1 cellular context compared by ENCODE assay signal in genomic region chr19:6460099-6460884, GRCh38.
TF ChIP-seq lines count a peak whose summit lies in the region.

No MANE protein-coding gene starts in this region.

TF ChIP-seq in HepG2, 621 proteins besides CTCF, POLR2A, EP300 and RAD21 (continued from another document and continues in another):
- TF ChIP-seq, protein P1, sequence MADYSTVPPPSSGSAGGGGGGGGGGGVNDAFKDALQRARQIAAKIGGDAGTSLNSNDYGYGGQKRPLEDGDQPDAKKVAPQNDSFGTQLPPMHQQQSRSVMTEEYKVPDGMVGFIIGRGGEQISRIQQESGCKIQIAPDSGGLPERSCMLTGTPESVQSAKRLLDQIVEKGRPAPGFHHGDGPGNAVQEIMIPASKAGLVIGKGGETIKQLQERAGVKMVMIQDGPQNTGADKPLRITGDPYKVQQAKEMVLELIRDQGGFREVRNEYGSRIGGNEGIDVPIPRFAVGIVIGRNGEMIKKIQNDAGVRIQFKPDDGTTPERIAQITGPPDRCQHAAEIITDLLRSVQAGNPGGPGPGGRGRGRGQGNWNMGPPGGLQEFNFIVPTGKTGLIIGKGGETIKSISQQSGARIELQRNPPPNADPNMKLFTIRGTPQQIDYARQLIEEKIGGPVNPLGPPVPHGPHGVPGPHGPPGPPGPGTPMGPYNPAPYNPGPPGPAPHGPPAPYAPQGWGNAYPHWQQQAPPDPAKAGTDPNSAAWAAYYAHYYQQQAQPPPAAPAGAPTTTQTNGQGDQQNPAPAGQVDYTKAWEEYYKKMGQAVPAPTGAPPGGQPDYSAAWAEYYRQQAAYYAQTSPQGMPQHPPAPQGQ (CRISPR knock-in tag; IDR thresholded peaks at IDR 0.05; ENCODE audit: borderline replicate concordance): no peak
- no peak for TF ChIP-seq TBX3 (IDR thresholded peaks at IDR 0.05; ENCODE audit: borderline replicate concordance)
- TF ChIP-seq, protein P2, sequence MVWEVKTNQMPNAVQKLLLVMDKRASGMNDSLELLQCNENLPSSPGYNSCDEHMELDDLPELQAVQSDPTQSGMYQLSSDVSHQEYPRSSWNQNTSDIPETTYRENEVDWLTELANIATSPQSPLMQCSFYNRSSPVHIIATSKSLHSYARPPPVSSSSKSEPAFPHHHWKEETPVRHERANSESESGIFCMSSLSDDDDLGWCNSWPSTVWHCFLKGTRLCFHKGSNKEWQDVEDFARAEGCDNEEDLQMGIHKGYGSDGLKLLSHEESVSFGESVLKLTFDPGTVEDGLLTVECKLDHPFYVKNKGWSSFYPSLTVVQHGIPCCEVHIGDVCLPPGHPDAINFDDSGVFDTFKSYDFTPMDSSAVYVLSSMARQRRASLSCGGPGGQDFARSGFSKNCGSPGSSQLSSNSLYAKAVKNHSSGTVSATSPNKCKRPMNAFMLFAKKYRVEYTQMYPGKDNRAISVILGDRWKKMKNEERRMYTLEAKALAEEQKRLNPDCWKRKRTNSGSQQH (CRISPR knock-in tag; IDR thresholded peaks at IDR 0.05; ENCODE audit: low read depth): no peak
- TF ChIP-seq ZNF136 (CRISPR knock-in tag; IDR thresholded peaks at IDR 0.05; ENCODE audit: low read depth): no peak; the same call in 1 of the 2 replicates
- no peak for TF ChIP-seq ZBTB1 (CRISPR knock-in tag; IDR thresholded peaks at IDR 0.05; ENCODE audit: borderline replicate concordance)
- peak; percentile 26; the same call in 1 of the 2 replicates for TF ChIP-seq ZNF350 (CRISPR knock-in tag; IDR thresholded peaks at IDR 0.05; ENCODE audit: borderline replicate concordance, low read depth)
- TF ChIP-seq, protein P3, sequence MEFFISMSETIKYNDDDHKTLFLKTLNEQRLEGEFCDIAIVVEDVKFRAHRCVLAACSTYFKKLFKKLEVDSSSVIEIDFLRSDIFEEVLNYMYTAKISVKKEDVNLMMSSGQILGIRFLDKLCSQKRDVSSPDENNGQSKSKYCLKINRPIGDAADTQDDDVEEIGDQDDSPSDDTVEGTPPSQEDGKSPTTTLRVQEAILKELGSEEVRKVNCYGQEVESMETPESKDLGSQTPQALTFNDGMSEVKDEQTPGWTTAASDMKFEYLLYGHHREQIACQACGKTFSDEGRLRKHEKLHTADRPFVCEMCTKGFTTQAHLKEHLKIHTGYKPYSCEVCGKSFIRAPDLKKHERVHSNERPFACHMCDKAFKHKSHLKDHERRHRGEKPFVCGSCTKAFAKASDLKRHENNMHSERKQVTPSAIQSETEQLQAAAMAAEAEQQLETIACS (CRISPR knock-in tag; IDR thresholded peaks at IDR 0.05): peak; percentile 20; the same call in 1 of the 2 replicates
- TF ChIP-seq ZNF331 (CRISPR knock-in tag; IDR thresholded peaks at IDR 0.05): peak; percentile 32; the same call in 1 of the 2 replicates
- no peak for TF ChIP-seq E2F2 (CRISPR knock-in tag; IDR thresholded peaks at IDR 0.05; ENCODE audit: borderline replicate concordance)
- no peak for TF ChIP-seq AHDC1 (CRISPR knock-in tag; IDR thresholded peaks at IDR 0.05; ENCODE audit: borderline replicate concordance)
- TF ChIP-seq, protein P4, sequence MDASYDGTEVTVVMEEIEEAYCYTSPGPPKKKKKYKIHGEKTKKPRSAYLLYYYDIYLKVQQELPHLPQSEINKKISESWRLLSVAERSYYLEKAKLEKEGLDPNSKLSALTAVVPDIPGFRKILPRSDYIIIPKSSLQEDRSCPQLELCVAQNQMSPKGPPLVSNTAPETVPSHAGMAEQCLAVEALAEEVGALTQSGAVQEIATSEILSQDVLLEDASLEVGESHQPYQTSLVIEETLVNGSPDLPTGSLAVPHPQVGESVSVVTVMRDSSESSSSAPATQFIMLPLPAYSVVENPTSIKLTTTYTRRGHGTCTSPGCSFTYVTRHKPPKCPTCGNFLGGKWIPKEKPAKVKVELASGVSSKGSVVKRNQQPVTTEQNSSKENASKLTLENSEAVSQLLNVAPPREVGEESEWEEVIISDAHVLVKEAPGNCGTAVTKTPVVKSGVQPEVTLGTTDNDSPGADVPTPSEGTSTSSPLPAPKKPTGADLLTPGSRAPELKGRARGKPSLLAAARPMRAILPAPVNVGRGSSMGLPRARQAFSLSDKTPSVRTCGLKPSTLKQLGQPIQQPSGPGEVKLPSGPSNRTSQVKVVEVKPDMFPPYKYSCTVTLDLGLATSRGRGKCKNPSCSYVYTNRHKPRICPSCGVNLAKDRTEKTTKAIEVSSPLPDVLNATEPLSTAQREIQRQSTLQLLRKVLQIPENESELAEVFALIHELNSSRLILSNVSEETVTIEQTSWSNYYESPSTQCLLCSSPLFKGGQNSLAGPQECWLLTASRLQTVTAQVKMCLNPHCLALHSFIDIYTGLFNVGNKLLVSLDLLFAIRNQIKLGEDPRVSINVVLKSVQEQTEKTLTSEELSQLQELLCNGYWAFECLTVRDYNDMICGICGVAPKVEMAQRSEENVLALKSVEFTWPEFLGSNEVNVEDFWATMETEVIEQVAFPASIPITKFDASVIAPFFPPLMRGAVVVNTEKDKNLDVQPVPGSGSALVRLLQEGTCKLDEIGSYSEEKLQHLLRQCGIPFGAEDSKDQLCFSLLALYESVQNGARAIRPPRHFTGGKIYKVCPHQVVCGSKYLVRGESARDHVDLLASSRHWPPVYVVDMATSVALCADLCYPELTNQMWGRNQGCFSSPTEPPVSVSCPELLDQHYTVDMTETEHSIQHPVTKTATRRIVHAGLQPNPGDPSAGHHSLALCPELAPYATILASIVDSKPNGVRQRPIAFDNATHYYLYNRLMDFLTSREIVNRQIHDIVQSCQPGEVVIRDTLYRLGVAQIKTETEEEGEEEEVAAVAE (CRISPR knock-in tag; IDR thresholded peaks at IDR 0.05; ENCODE audit: borderline replicate concordance): no peak
- no peak for TF ChIP-seq GLMP (CRISPR knock-in tag; IDR thresholded peaks at IDR 0.05; ENCODE audit: borderline replicate concordance)
- no peak for TF ChIP-seq ZNF496 (CRISPR knock-in tag; IDR thresholded peaks at IDR 0.05; ENCODE audit: insufficient replicate concordance)
- TF ChIP-seq ZFY (CRISPR knock-in tag; IDR thresholded peaks at IDR 0.05): peak; percentile 51; the same call in 1 of the 2 replicates
- no peak for TF ChIP-seq SIX1 (CRISPR knock-in tag; IDR thresholded peaks at IDR 0.05; ENCODE audit: borderline replicate concordance)
- TF ChIP-seq ZNF251 (CRISPR knock-in tag; IDR thresholded peaks at IDR 0.05): no peak
- TF ChIP-seq ZBTB42 (CRISPR knock-in tag; IDR thresholded peaks at IDR 0.05): no peak
- no peak for TF ChIP-seq ZNF781 (CRISPR knock-in tag; IDR thresholded peaks at IDR 0.05; ENCODE audit: borderline replicate concordance, not compliant biosample characterization)
- TF ChIP-seq KDM3A (CRISPR knock-in tag; IDR thresholded peaks at IDR 0.05; ENCODE audit: low read depth): 0 out of 2 replicates have a peak, but pooled peaks have one; percentile 59
- peak; percentile 42; the same call in 1 of the 2 replicates for TF ChIP-seq KAT7 (CRISPR knock-in tag; IDR thresholded peaks at IDR 0.05; ENCODE audit: borderline replicate concordance)
- TF ChIP-seq, protein P5, sequence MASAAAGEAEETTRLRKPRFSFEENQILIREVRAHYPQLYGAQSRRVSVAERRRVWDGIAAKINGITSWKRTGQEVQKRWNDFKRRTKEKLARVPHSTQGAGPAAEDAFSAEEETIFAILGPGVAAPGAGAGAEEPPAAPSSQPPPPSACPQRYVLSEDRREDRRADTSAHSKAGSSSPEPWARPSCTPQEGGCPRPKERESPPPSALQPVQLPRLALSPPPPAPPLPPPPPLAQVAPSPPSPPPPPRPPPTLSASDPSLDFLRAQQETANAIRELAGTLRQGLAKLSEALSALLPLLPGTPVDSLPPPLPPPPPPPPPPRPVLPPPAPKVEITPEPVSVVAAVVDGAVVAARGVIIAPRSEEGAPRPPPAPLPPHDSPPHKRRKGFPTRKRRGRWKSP (CRISPR knock-in tag; IDR thresholded peaks at IDR 0.05): no peak
- TF ChIP-seq ZNF780A (CRISPR knock-in tag; IDR thresholded peaks at IDR 0.05): no peak
- TF ChIP-seq, protein P6, sequence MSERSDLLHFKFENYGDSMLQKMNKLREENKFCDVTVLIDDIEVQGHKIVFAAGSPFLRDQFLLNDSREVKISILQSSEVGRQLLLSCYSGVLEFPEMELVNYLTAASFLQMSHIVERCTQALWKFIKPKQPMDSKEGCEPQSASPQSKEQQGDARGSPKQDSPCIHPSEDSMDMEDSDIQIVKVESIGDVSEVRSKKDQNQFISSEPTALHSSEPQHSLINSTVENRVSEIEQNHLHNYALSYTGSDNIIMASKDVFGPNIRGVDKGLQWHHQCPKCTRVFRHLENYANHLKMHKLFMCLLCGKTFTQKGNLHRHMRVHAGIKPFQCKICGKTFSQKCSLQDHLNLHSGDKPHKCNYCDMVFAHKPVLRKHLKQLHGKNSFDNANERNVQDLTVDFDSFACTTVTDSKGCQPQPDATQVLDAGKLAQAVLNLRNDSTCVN (CRISPR knock-in tag; IDR thresholded peaks at IDR 0.05; ENCODE audit: borderline replicate concordance): no peak
- TF ChIP-seq, protein P7, sequence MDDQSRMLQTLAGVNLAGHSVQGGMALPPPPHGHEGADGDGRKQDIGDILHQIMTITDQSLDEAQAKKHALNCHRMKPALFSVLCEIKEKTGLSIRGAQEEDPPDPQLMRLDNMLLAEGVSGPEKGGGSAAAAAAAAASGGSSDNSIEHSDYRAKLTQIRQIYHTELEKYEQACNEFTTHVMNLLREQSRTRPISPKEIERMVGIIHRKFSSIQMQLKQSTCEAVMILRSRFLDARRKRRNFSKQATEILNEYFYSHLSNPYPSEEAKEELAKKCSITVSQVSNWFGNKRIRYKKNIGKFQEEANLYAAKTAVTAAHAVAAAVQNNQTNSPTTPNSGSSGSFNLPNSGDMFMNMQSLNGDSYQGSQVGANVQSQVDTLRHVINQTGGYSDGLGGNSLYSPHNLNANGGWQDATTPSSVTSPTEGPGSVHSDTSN (CRISPR knock-in tag; IDR thresholded peaks at IDR 0.05; ENCODE audit: borderline replicate concordance): no peak
- TF ChIP-seq MIER3 (CRISPR knock-in tag; IDR thresholded peaks at IDR 0.05; ENCODE audit: borderline replicate concordance): no peak
- no peak for TF ChIP-seq ZNF280D (CRISPR knock-in tag; IDR thresholded peaks at IDR 0.05)
- TF ChIP-seq TOE1 (CRISPR knock-in tag; IDR thresholded peaks at IDR 0.05): 0 out of 2 replicates have a peak, but pooled peaks have one; percentile 31
- no peak for TF ChIP-seq KDM6A (CRISPR knock-in tag; IDR thresholded peaks at IDR 0.05; ENCODE audit: low read depth)
